Comparison of ENCODE assay signal across 1 cellular context in genomic region chr13:49996951-49997895, GRCh38.
A peak's percentile ranks its signal among the peaks of the same experiment; 100 is the strongest.
TF ChIP-seq lines count a peak whose summit lies in the region.

TSS of gene TRIM13 (plus strand) at chr13:49997042. CDS start at chr13:50011941, 14,899 bp downstream.

TF ChIP-seq in Ishikawa, 13 proteins besides CTCF, POLR2A, EP300 and RAD21:
- TF ChIP-seq REST (IDR thresholded peaks at IDR 0.05; ENCODE audit: low read depth), result no peak
- TF ChIP-seq FOXM1 (IDR thresholded peaks at IDR 0.05; ENCODE audit: borderline replicate concordance, low read depth), result no peak
- TF ChIP-seq MAX (IDR thresholded peaks at IDR 0.05), result peak; percentile 17; the same call in 1 of the 2 replicates
- TF ChIP-seq TCF12 (IDR thresholded peaks at IDR 0.05; ENCODE audit: low read depth), result no peak
- TF ChIP-seq EGR1 (IDR thresholded peaks at IDR 0.05), result peak; percentile 7; the same call in 1 of the 2 replicates
- no peak for TF ChIP-seq USF1 (IDR thresholded peaks at IDR 0.05)
- TF ChIP-seq TAF1 (IDR thresholded peaks at IDR 0.05; ENCODE audit: low read depth), result peak; percentile 45; the same call in 1 of the 2 replicates
- TF ChIP-seq NFIC (IDR thresholded peaks at IDR 0.05), result no peak
- peak; percentile 45; the same call in 1 of the 2 replicates for TF ChIP-seq YY1 (IDR thresholded peaks at IDR 0.05; ENCODE audit: low read depth)
- no peak for TF ChIP-seq CEBPB (IDR thresholded peaks at IDR 0.05)
- no peak for TF ChIP-seq ZBTB7A (IDR thresholded peaks at IDR 0.05; ENCODE audit: low read depth)
- no peak for TF ChIP-seq CREB1 (IDR thresholded peaks at IDR 0.05; ENCODE audit: low read depth)
- no peak for TF ChIP-seq TEAD4 (IDR thresholded peaks at IDR 0.05)
